In the genomic region with DNA sequence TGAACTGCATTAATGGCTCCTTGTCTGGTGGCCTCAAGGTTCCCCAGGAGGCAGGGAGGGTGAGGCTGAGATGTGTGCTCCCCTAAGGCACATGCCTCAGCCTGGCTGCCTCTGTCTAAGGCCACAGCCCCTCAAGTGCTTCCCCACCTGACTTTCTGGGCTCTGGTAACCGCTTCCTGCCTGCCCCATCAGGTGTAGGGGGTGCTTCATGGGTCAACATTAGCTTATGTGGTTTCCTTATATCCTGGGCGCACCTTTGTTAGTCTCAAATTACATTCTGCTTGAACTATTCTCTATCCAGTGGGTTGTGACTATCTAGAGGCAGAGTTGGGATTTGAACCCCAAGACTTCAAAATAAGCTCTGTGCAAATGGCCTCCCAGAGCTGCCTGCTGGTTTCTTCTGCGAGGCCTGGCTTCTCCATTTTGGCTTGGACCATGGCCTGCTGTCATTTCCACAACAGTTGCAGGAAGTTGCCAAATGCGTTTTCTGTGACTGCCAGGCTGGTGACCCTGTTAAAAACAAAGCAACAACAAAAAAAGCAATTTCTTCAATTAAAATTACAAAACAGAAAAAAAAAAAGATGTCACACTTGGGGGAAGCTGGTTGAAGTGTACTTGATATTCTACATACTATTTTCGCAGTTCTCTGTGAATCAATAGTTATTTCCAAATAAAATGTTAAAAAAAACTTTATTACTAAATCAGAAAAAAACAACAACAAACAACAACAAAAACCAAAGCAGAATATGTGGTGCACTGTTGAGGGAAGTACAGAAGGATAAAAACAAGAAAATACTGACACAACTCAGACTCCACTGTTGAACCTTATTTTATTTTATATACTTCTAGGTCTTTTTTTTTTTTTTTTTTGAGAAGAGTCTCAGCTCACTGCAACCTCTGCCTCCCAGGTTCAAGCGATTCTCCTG, we compare ENCODE assay signal across 13 cellular contexts. TPM values are rescaled to one million over a fixed set of nuclear protein-coding genes. Genes with fewer than 3 reads are reported as not detected.
DNase-seq lines count a peak whose midpoint lies in the region; ATAC-seq, FAIRE-seq and TF ChIP-seq lines count a peak whose summit lies in the region.
"Had no signal": no experiment of that assay in that cellular context is flagged by ENCODE, and none has a peak within 500 bp of the region (broad histone marks: within the 10 kb centered on the region; RNA-seq: fewer than 3 reads in every experiment).

No MANE protein-coding gene starts in this region.

- H3K4me2 ChIP-seq in H1 (ENCODE audit: insufficient read depth in 1 of 2, low read depth in 2 of 2, low read length in 2 of 2) = no peak overlapping the region

- WGBS in H1 (ENCODE audit: extremely low coverage in 1 of 2, insufficient coverage in 1 of 2, insufficient read length in 1 of 2, insufficient replicate concordance in 2 of 2, low coverage in 1 of 2, low lambda C conversion rate in 2 of 2, missing lambda C conversion rate in 1 of 2), 2 experiments = 77% methylated on average over 5 of the region's 6 CpGs; no CpG with 5 or more reads in 1 of the 2 experiments

- CTCF ChIA-PET in activated CD4-positive, alpha-beta T cell treated with anti-CD3 and anti-CD28 coated beads, Interleukin-2, amount 10 ng/mL, durations not matched to agents 7 days and 5 days (lab: Charles Lee) = interaction anchor here (0.6 to 0.9 kb wide), 4 partner anchors 11 to 1167 kb away, joined by 3 to 5 read pairs (median 3); no protein-coding TSS in a partner anchor
- CTCF ChIA-PET in H1 (lab: Charles Lee; ENCODE audit: partially characterized antibody) = interaction anchor here (0.6 to 2.5 kb wide), 3 partner anchors 22 to 239 kb away, joined by 3 to 7 read pairs (median 3); no protein-coding TSS in a partner anchor

- peaks cover 5% of the 10 kb centered on the region for H3K9me3 Mint-ChIP-seq in activated CD4-positive, alpha-beta T cell treated with anti-CD3 and anti-CD28 coated beads, Interleukin-2, amount 10 ng/mL, durations not matched to agents 7 days and 5 days
- peaks cover 4 to 9% of the 10 kb centered on the region in 2 donors for H3K9me3 Mint-ChIP-seq in stimulated activated naive B cell treated with anti-CD40 and anti-IgM and Interleukin-4, amounts not matched to agents 10 μg/mL and 1 μg/mL and 100 μg/mL, for 72 hours

- no peak overlapping the region for H4K8ac ChIP-seq in H1 (ENCODE audit: extremely low read depth, insufficient read depth, low read length)

- H4K91ac ChIP-seq in H1 (replicated peaks; ENCODE audit: insufficient read length, low read length) = peak overlapping the region; percentile 70

- H3K4ac ChIP-seq in H1 (replicated peaks; ENCODE audit: insufficient read length, low read depth, low read length) = no peak overlapping the region

- peak; percentile 22 for DNase-seq in activated CD4-positive, alpha-beta T cell treated with anti-CD3 and anti-CD28 coated beads, Interleukin-2, amount 10 ng/mL, durations not matched to agents 7 days and 5 days
- no peak for DNase-seq in activated CD4-positive, alpha-beta T cell treated with anti-CD3 and anti-CD28 coated beads, Interleukin-2, amount 50 U/mL, for 1 hour
- DNase-seq in NOMO-1 treated with DMSO at 0.1 percent for 48 hours (lab: John Stamatoyannopoulos, UW; ENCODE audit: unreplicated experiment) = peak; percentile 73
- no peak for DNase-seq in H1 (ENCODE audit: low read depth in 1 of 2, low spot score in 2 of 2)
- no peak for DNase-seq in stimulated activated naive B cell treated with anti-CD40 and anti-IgM and Interleukin-4, amounts not matched to agents 10 μg/mL and 1 μg/mL and 100 μg/mL, for 72 hours
- DNase-seq in stimulated activated CD8-positive, alpha-beta memory T cell treated with anti-CD3 and anti-CD28 coated beads, Interleukin-4, amount 100 ng/mL, for 48 hours = no peak
- DNase-seq: GDM1, NCI-H1417 treated with DMSO at 0.1 percent for 48 hours, OCI-M1 had no signal

- peak overlapping the region; percentile 2; the same call in 1 of the 2 replicates for H2BK15ac ChIP-seq in H1 (ENCODE audit: low read length)

- no peak overlapping the region for H3K9ac ChIP-seq in H1 (replicated peaks in 1 of 4; ENCODE audit: extremely low read depth in 1 of 4, low read depth in 3 of 4, low read length in 3 of 4)

- peak overlapping the region; percentile 64; the same call in 1 of the 2 replicates for H2BK12ac ChIP-seq in H1 (ENCODE audit: low read depth, low read length)

- peak overlapping the region; percentile 83 for H3K27ac Mint-ChIP-seq in activated CD4-positive, alpha-beta T cell treated with anti-CD3 and anti-CD28 coated beads, Interleukin-2, amount 10 ng/mL, durations not matched to agents 7 days and 5 days
- H3K27ac Mint-ChIP-seq in stimulated activated naive B cell treated with anti-CD40 and anti-IgM and Interleukin-4, amounts not matched to agents 10 μg/mL and 1 μg/mL and 100 μg/mL, for 72 hours = peak overlapping the region; percentile 31

- no peak overlapping the region for H3K27ac ChIP-seq in H1 (ENCODE audit: low read depth, low read length)

- H3K27me3 ChIP-seq in H1 (replicated peaks in 1 of 4; ENCODE audit: control insufficient read depth in 3 of 4, extremely low read depth in 1 of 4, insufficient read depth in 3 of 4, low read length in 3 of 4) = no peaks in the 10 kb centered on the region

- H2BK20ac ChIP-seq in H1 (ENCODE audit: low read length) = peak overlapping the region; percentile 36; the same call in 1 of the 2 replicates

- peak overlapping the region; percentile 58; the same call in 1 of the 2 replicates for H2AK5ac ChIP-seq in H1 (ENCODE audit: low read depth, low read length)

- 0 out of 2 replicates have a peak overlapping the region, but pooled peaks have one; percentile 18 for H2BK5ac ChIP-seq in H1 (ENCODE audit: low read depth, low read length)

- no peak for TF ChIP-seq RAD21 in H1 (IDR thresholded peaks at IDR 0.05 in 1 of 2, conservative IDR thresholded peaks at IDR 0.05 in 1 of 2; ENCODE audit: low read depth in 2 of 2, low read length in 2 of 2)

- no peak for TF ChIP-seq CTCF in H1 (IDR thresholded peaks at IDR 0.05; ENCODE audit: control extremely low read depth in 1 of 3, insufficient read depth in 1 of 3, low read depth in 1 of 3, low read length in 3 of 3)

- H3K14ac ChIP-seq in H1 (ENCODE audit: insufficient read length) = no peak overlapping the region

- H3K4me1 Mint-ChIP-seq in activated CD4-positive, alpha-beta T cell treated with anti-CD3 and anti-CD28 coated beads, Interleukin-2, amount 10 ng/mL, durations not matched to agents 7 days and 5 days = peaks cover 20% of the 10 kb centered on the region
- peaks cover 4 to 6% of the 10 kb centered on the region in 2 donors for H3K4me1 Mint-ChIP-seq in stimulated activated naive B cell treated with anti-CD40 and anti-IgM and Interleukin-4, amounts not matched to agents 10 μg/mL and 1 μg/mL and 100 μg/mL, for 72 hours

- no peak overlapping the region for H3K23ac ChIP-seq in H1 (ENCODE audit: insufficient read length)

- H3K4me3 Mint-ChIP-seq in activated CD4-positive, alpha-beta T cell treated with anti-CD3 and anti-CD28 coated beads, Interleukin-2, amount 10 ng/mL, durations not matched to agents 7 days and 5 days = no peak overlapping the region
- no peak overlapping the region for H3K4me3 Mint-ChIP-seq in stimulated activated naive B cell treated with anti-CD40 and anti-IgM and Interleukin-4, amounts not matched to agents 10 μg/mL and 1 μg/mL and 100 μg/mL, for 72 hours

- no peak for FAIRE-seq in H1 (lab: Jason Lieb, UNC)
- FAIRE-seq: bronchial epithelial cell, TTC549 had no signal

- peaks cover 35% of the 10 kb centered on the region for H3K36me3 Mint-ChIP-seq in activated CD4-positive, alpha-beta T cell treated with anti-CD3 and anti-CD28 coated beads, Interleukin-2, amount 10 ng/mL, durations not matched to agents 7 days and 5 days (ENCODE audit: low read depth)
- peaks cover 35 to 43% of the 10 kb centered on the region in 2 donors for H3K36me3 Mint-ChIP-seq in stimulated activated naive B cell treated with anti-CD40 and anti-IgM and Interleukin-4, amounts not matched to agents 10 μg/mL and 1 μg/mL and 100 μg/mL, for 72 hours

- peaks cover 0 to 4% (median 1%) of the 10 kb centered on the region in 4 experiments; a peak in 3 of 7 replicates for H3K4me1 ChIP-seq in H1 (replicated peaks in 1 of 4; ENCODE audit: control insufficient read depth in 3 of 4, insufficient read depth in 4 of 4, low read length in 3 of 4)

- H4K5ac ChIP-seq in H1 (ENCODE audit: insufficient read length, low read depth, low read length) = no peak overlapping the region

- peak overlapping the region; percentile 3; the same call in 1 of the 2 replicates for H3K18ac ChIP-seq in H1 (ENCODE audit: extremely low read depth, low read length)

- no peak for TF ChIP-seq EP300 in H1 (IDR thresholded peaks at IDR 0.05; ENCODE audit: borderline replicate concordance in 1 of 2, low read depth in 2 of 2, low read length in 2 of 2)

- H4K20me1 ChIP-seq in H1 (replicated peaks in 1 of 2; ENCODE audit: control insufficient read depth in 1 of 2, insufficient read depth in 2 of 2, low read length in 2 of 2) = no peaks in the 10 kb centered on the region

- no peaks in the 10 kb centered on the region for H3K27me3 Mint-ChIP-seq in activated CD4-positive, alpha-beta T cell treated with anti-CD3 and anti-CD28 coated beads, Interleukin-2, amount 10 ng/mL, durations not matched to agents 7 days and 5 days
- no peaks in the 10 kb centered on the region for H3K27me3 Mint-ChIP-seq in stimulated activated naive B cell treated with anti-CD40 and anti-IgM and Interleukin-4, amounts not matched to agents 10 μg/mL and 1 μg/mL and 100 μg/mL, for 72 hours

- H3K36me3 ChIP-seq in H1 (ENCODE audit: control insufficient read depth in 2 of 4, insufficient read depth in 4 of 4, low read length in 3 of 4) = no peaks in the 10 kb centered on the region

- no peaks in the 10 kb centered on the region for H3K79me1 ChIP-seq in H1 (ENCODE audit: low read depth, low read length)

- TF ChIP-seq POLR2A in H1 (IDR thresholded peaks at IDR 0.05; ENCODE audit: control extremely low read depth in 1 of 2, low read depth in 2 of 2, low read length in 2 of 2) = no peak

- ATAC-seq in stimulated activated naive B cell treated with anti-CD40 and anti-IgM and Interleukin-4, amounts not matched to agents 10 μg/mL and 1 μg/mL and 100 μg/mL, for 72 hours (replicated peaks) = no peak
- ATAC-seq in GM18519 (IDR thresholded peaks at IDR 0.05; ENCODE audit: low FRiP score, unreplicated experiment) = no peak
- ATAC-seq in HG03432 (IDR thresholded peaks at IDR 0.05; ENCODE audit: unreplicated experiment) = no peak

- no peak overlapping the region for H2BK120ac ChIP-seq in H1 (replicated peaks; ENCODE audit: low read depth, low read length)

- POLR2A ChIA-PET in activated CD4-positive, alpha-beta T cell treated with anti-CD3 and anti-CD28 coated beads, Interleukin-2, amount 10 ng/mL, durations not matched to agents 7 days and 5 days (lab: Charles Lee) = no interaction called here
- POLR2A ChIA-PET in H1 (lab: Charles Lee; ENCODE audit: partially characterized antibody) = interaction anchor here (0.9 to 41.0 kb wide), 3 partner anchors 12 to 771 kb away, joined by 3 to 1132 read pairs (median 5); partner anchors contain the start of gene ZNFX1

- no peak overlapping the region for H3K4me3 ChIP-seq in H1 (ENCODE audit: extremely low read depth in 1 of 4, insufficient read depth in 2 of 4, low read depth in 3 of 4, low read length in 4 of 4)

- H3K9me3 ChIP-seq in H1 (ENCODE audit: insufficient read depth in 2 of 2, low read depth in 1 of 2, low read length in 1 of 2) = no peaks in the 10 kb centered on the region

- H2AFZ ChIP-seq in H1 (ENCODE audit: low read length) = no peak overlapping the region

- peaks cover 2% of the 10 kb centered on the region; the same call in 1 of the 2 replicates for H3K23me2 ChIP-seq in H1 (ENCODE audit: low read depth, low read length)

- H3K56ac ChIP-seq in H1 (replicated peaks; ENCODE audit: insufficient read length, low read depth, low read length) = no peak overlapping the region

- H3K79me2 ChIP-seq in H1 (ENCODE audit: control insufficient read depth in 1 of 2, insufficient read depth in 2 of 2, low read length in 2 of 2) = no peaks in the 10 kb centered on the region

RNA-seq across cellular contexts. Expression of gene ZNFX1, which starts 20.0 kb away (rescaled TPM):
- total RNA-seq in activated CD4-positive, alpha-beta T cell treated with anti-CD3 and anti-CD28 coated beads, Interleukin-2, amount 10 ng/mL, durations not matched to agents 7 days and 5 days = 10 to 100 TPM; 79.7 to 85.3 TPM
- 11.3 and 13.0 TPM in 2 replicates for total RNA-seq in H1 (2021; fragmentation: NEBNext Ultra II Directional; extraction: Animal tissue kit (Norgen Biotek cat#: 25700))
- 3.1 and 3.4 TPM in 2 replicates for polyA plus RNA-seq in H1 (2011; rRNA removed)
- 3.0 TPM for polyA plus RNA-seq in H1 (2011; cell fraction: cytosol; rRNA removed)
- 4.0 TPM for polyA plus RNA-seq in H1 (2011; cell fraction: nucleus; rRNA removed)
- polyA plus RNA-seq in H1 (2012, experiment 1 of 2) = 6.4 to 8.0 TPM (median 7.3 TPM) in 4 replicates
- 1.5 TPM for polyA plus RNA-seq in H1 (2012, experiment 2 of 2)
- 5.6 TPM for polyA plus RNA-seq in H1 (2013, experiment 1 of 2)
- polyA plus RNA-seq in H1 (2013, experiment 2 of 2) = 5.2 TPM
- 9.0 and 12.8 TPM in 2 replicates for polyA minus RNA-seq in H1 (2011; rRNA and poly(A)+ RNA removed)
- polyA minus RNA-seq in H1 (2011; cell fraction: cytosol; rRNA and poly(A)+ RNA removed) = 5.4 TPM
- polyA minus RNA-seq in H1 (2011; cell fraction: nucleus; rRNA and poly(A)+ RNA removed) = 7.1 TPM

Comparison
In these comparisons a context has a peak if more than half of its experiments do, and no peak if none do; other contexts are left out.
1. DNase-seq: peak in activated CD4-positive, alpha-beta T cell treated with anti-CD3 and anti-CD28 coated beads, Interleukin-2, amount 10 ng/mL, durations not matched to agents 7 days and 5 days (single experiment) and NOMO-1 treated with DMSO at 0.1 percent for 48 hours (single experiment); none in activated CD4-positive, alpha-beta T cell treated with anti-CD3 and anti-CD28 coated beads, Interleukin-2, amount 50 U/mL, for 1 hour (single experiment), H1 (0 of 2), stimulated activated naive B cell treated with anti-CD40 and anti-IgM and Interleukin-4, amounts not matched to agents 10 μg/mL and 1 μg/mL and 100 μg/mL, for 72 hours (single experiment) and stimulated activated CD8-positive, alpha-beta memory T cell treated with anti-CD3 and anti-CD28 coated beads, Interleukin-4, amount 100 ng/mL, for 48 hours (single experiment).